Comparison of ENCODE assay signal across 8 cellular contexts in genomic region chr6:158654498-158654897, GRCh38. TPM values are rescaled to one million over a fixed set of nuclear protein-coding genes. Genes with fewer than 3 reads are reported as not detected.
DNase-seq lines count a peak whose midpoint lies in the region; ATAC-seq lines count a peak whose summit lies in the region.

No MANE protein-coding gene starts in this region.

- H3K36me3 ChIP-seq in trophoblast cell (ENCODE audit: control insufficient read depth in 1 of 2, insufficient read depth in 2 of 2, low read length in 2 of 2) = no peaks in the 10 kb centered on the region

- no peak overlapping the region for H3K4me3 ChIP-seq in trophoblast cell (ENCODE audit: low read depth, low read length)

- no peak overlapping the region for H3K9ac ChIP-seq in trophoblast cell (ENCODE audit: low read length)

- H4K12ac ChIP-seq in trophoblast cell (ENCODE audit: low read depth, low read length) = no peak overlapping the region

- H3K18ac ChIP-seq in trophoblast cell (ENCODE audit: low read length) = no peak overlapping the region

- POLR2A ChIA-PET in activated CD4-positive, alpha-beta T cell treated with anti-CD3 and anti-CD28 coated beads, Interleukin-2, amount 10 ng/mL, durations not matched to agents 7 days and 5 days (lab: Charles Lee) = interaction anchor here (2.5 kb wide), 1 partner anchor 11 kb away, joined by 32 read pairs; the partner anchor contains the start of gene DYNLT1

- DNase-seq in activated CD4-positive, alpha-beta T cell treated with anti-CD3 and anti-CD28 coated beads, Interleukin-2, amount 10 ng/mL, durations not matched to agents 7 days and 5 days = no peak
- DNase-seq in activated CD4-positive, alpha-beta T cell treated with anti-CD3 and anti-CD28 coated beads for 1 hour = no peak
- peak; percentile 49 for DNase-seq in activated CD8-positive, alpha-beta memory T cell treated with anti-CD3 and anti-CD28 coated beads, Interleukin-2, amount 10 ng/mL, durations not matched to agents 7 days and 5 days
- DNase-seq in glomerular visceral epithelial cell (ENCODE audit: extremely low spot score) (peak; percentile 87), trophoblast cell (peak; percentile 56 to 58)

- H3K36me3 Mint-ChIP-seq in activated CD4-positive, alpha-beta T cell treated with anti-CD3 and anti-CD28 coated beads, Interleukin-2, amount 10 ng/mL, durations not matched to agents 7 days and 5 days (ENCODE audit: low read depth) = peaks cover 39% of the 10 kb centered on the region
- peaks cover 70% of the 10 kb centered on the region for H3K36me3 Mint-ChIP-seq in activated CD8-positive, alpha-beta memory T cell treated with anti-CD3 and anti-CD28 coated beads, Interleukin-2, amount 10 ng/mL, durations not matched to agents 7 days and 5 days

- no peaks in the 10 kb centered on the region for H3K79me2 ChIP-seq in trophoblast cell (ENCODE audit: control insufficient read depth, insufficient read depth, low read length, poor library complexity)

- H3K9me3 ChIP-seq in trophoblast cell (ENCODE audit: insufficient read depth, low read depth, low read length) = peaks cover 4% of the 10 kb centered on the region

- CTCF ChIA-PET in activated CD4-positive, alpha-beta T cell treated with anti-CD3 and anti-CD28 coated beads, Interleukin-2, amount 10 ng/mL, durations not matched to agents 7 days and 5 days (lab: Charles Lee) = interaction anchor here (1.5 to 2.1 kb wide), 3 partner anchors 9 to 50 kb away, joined by 4 to 7 read pairs (median 4); no protein-coding TSS in a partner anchor
- CTCF ChIA-PET in activated CD8-positive, alpha-beta memory T cell treated with anti-CD3 and anti-CD28 coated beads, Interleukin-2, amount 10 ng/mL, durations not matched to agents 7 days and 5 days (lab: Charles Lee) = no interaction called here

- ATAC-seq in activated CD8-positive, alpha-beta memory T cell treated with anti-CD3 and anti-CD28 coated beads, Interleukin-2, amount 10 ng/mL, durations not matched to agents 7 days and 5 days = no peak
- ATAC-seq in HG03442 (IDR thresholded peaks at IDR 0.05; ENCODE audit: unreplicated experiment) = no peak
- ATAC-seq in HG02678 (IDR thresholded peaks at IDR 0.05; ENCODE audit: unreplicated experiment) = no peak
- no peak for ATAC-seq in HG02885 (IDR thresholded peaks at IDR 0.05; ENCODE audit: poor library complexity, unreplicated experiment)

- H4K91ac ChIP-seq in trophoblast cell (ENCODE audit: low read depth, low read length) = peak overlapping the region; percentile 95

- H3K9me3 Mint-ChIP-seq in activated CD4-positive, alpha-beta T cell treated with anti-CD3 and anti-CD28 coated beads, Interleukin-2, amount 10 ng/mL, durations not matched to agents 7 days and 5 days = no peaks in the 10 kb centered on the region
- H3K9me3 Mint-ChIP-seq in activated CD8-positive, alpha-beta memory T cell treated with anti-CD3 and anti-CD28 coated beads, Interleukin-2, amount 10 ng/mL, durations not matched to agents 7 days and 5 days (ENCODE audit: low read depth) = no peaks in the 10 kb centered on the region

- peak overlapping the region; percentile 19 for H4K8ac ChIP-seq in trophoblast cell (ENCODE audit: low read depth, low read length)

- peaks cover 5% of the 10 kb centered on the region for H3K79me1 ChIP-seq in trophoblast cell (ENCODE audit: low read length)

- H3K4me1 ChIP-seq in trophoblast cell (ENCODE audit: control insufficient read depth in 1 of 2, insufficient read depth in 2 of 2, low read length in 2 of 2) = peaks cover 5 to 10% of the 10 kb centered on the region in 2 experiments

- H2BK12ac ChIP-seq in trophoblast cell (ENCODE audit: low read length) = no peak overlapping the region

- H3K4me3 Mint-ChIP-seq in activated CD4-positive, alpha-beta T cell treated with anti-CD3 and anti-CD28 coated beads, Interleukin-2, amount 10 ng/mL, durations not matched to agents 7 days and 5 days = peak overlapping the region; percentile 71
- H3K4me3 Mint-ChIP-seq in activated CD8-positive, alpha-beta memory T cell treated with anti-CD3 and anti-CD28 coated beads, Interleukin-2, amount 10 ng/mL, durations not matched to agents 7 days and 5 days = peak overlapping the region; percentile 78

- H2BK5ac ChIP-seq in trophoblast cell (ENCODE audit: low read depth, low read length, poor library complexity) = peak overlapping the region; percentile 63

- H3K4ac ChIP-seq in trophoblast cell (ENCODE audit: low read depth, low read length) = no peak overlapping the region

- peak overlapping the region; percentile 31 for H2AK5ac ChIP-seq in trophoblast cell (ENCODE audit: low read length)

- no peaks in the 10 kb centered on the region for H3K27me3 Mint-ChIP-seq in activated CD4-positive, alpha-beta T cell treated with anti-CD3 and anti-CD28 coated beads, Interleukin-2, amount 10 ng/mL, durations not matched to agents 7 days and 5 days
- no peaks in the 10 kb centered on the region for H3K27me3 Mint-ChIP-seq in activated CD8-positive, alpha-beta memory T cell treated with anti-CD3 and anti-CD28 coated beads, Interleukin-2, amount 10 ng/mL, durations not matched to agents 7 days and 5 days

- no peak overlapping the region for H3K4me2 ChIP-seq in trophoblast cell (ENCODE audit: low read length)

- H3K27ac Mint-ChIP-seq in activated CD4-positive, alpha-beta T cell treated with anti-CD3 and anti-CD28 coated beads, Interleukin-2, amount 10 ng/mL, durations not matched to agents 7 days and 5 days = peak overlapping the region; percentile 98
- peak overlapping the region; percentile 98 for H3K27ac Mint-ChIP-seq in activated CD8-positive, alpha-beta memory T cell treated with anti-CD3 and anti-CD28 coated beads, Interleukin-2, amount 10 ng/mL, durations not matched to agents 7 days and 5 days

- no CpG with 5 or more reads among the region's 6 CpGs for WGBS in trophoblast cell (ENCODE audit: extremely low coverage, insufficient coverage, insufficient read length)

- peak overlapping the region; percentile 95 for H2BK120ac ChIP-seq in trophoblast cell (ENCODE audit: insufficient read depth, low read length, poor library complexity)

- no peaks in the 10 kb centered on the region for H3K27me3 ChIP-seq in trophoblast cell (ENCODE audit: insufficient read depth, low read length)

- H3K4me1 Mint-ChIP-seq in activated CD4-positive, alpha-beta T cell treated with anti-CD3 and anti-CD28 coated beads, Interleukin-2, amount 10 ng/mL, durations not matched to agents 7 days and 5 days = peaks cover 75% of the 10 kb centered on the region
- H3K4me1 Mint-ChIP-seq in activated CD8-positive, alpha-beta memory T cell treated with anti-CD3 and anti-CD28 coated beads, Interleukin-2, amount 10 ng/mL, durations not matched to agents 7 days and 5 days = peaks cover 73% of the 10 kb centered on the region

- peak overlapping the region; percentile 18 for H2AFZ ChIP-seq in trophoblast cell (ENCODE audit: insufficient read depth, low read length, poor library complexity)

- peak overlapping the region; percentile 62 for H3K14ac ChIP-seq in trophoblast cell (ENCODE audit: low read length)

- peak overlapping the region; percentile 74 for H3K27ac ChIP-seq in trophoblast cell (ENCODE audit: low read depth, low read length)

- no peak overlapping the region for H3K23ac ChIP-seq in trophoblast cell (ENCODE audit: low read length)

RNA-seq across cellular contexts. Expression of gene SYTL3, which starts 4.6 kb away (rescaled TPM):
- total RNA-seq in activated CD4-positive, alpha-beta T cell treated with anti-CD3 and anti-CD28 coated beads, Interleukin-2, amount 10 ng/mL, durations not matched to agents 7 days and 5 days = 10 to 100 TPM; 25.8 to 26.9 TPM
- total RNA-seq in activated CD8-positive, alpha-beta memory T cell treated with anti-CD3 and anti-CD28 coated beads, Interleukin-2, amount 10 ng/mL, durations not matched to agents 7 days and 5 days = 100 to 1,000 TPM; 106 to 112 TPM
- 2.7 and 2.9 TPM in 2 replicates for polyA plus RNA-seq in trophoblast cell (2013)

RNA-seq across cellular contexts. Expression of gene DYNLT1, which starts 10.0 kb away (rescaled TPM):
- 100 to 1,000 TPM in 1 of 2 experiments, 10 to 100 TPM in 1; 81.4 to 102 TPM for total RNA-seq in activated CD4-positive, alpha-beta T cell treated with anti-CD3 and anti-CD28 coated beads, Interleukin-2, amount 10 ng/mL, durations not matched to agents 7 days and 5 days
- total RNA-seq in activated CD8-positive, alpha-beta memory T cell treated with anti-CD3 and anti-CD28 coated beads, Interleukin-2, amount 10 ng/mL, durations not matched to agents 7 days and 5 days = 100 to 1,000 TPM; 109 to 120 TPM
- polyA plus RNA-seq in trophoblast cell (2013) = 244 and 246 TPM in 2 replicates

Comparison
In these comparisons a context has a peak if more than half of its experiments do, and no peak if none do; other contexts are left out.
1. DNase-seq: peak in activated CD8-positive, alpha-beta memory T cell treated with anti-CD3 and anti-CD28 coated beads, Interleukin-2, amount 10 ng/mL, durations not matched to agents 7 days and 5 days (single experiment), glomerular visceral epithelial cell (single experiment) and trophoblast cell (2 of 2); none in activated CD4-positive, alpha-beta T cell treated with anti-CD3 and anti-CD28 coated beads, Interleukin-2, amount 10 ng/mL, durations not matched to agents 7 days and 5 days (single experiment) and activated CD4-positive, alpha-beta T cell treated with anti-CD3 and anti-CD28 coated beads for 1 hour (single experiment).